ENCODE assay signal across 22 cellular contexts in genomic region chr11:79794057-79794456, GRCh38.
DNase-seq lines count a peak whose midpoint lies in the region; ATAC-seq, FAIRE-seq and TF ChIP-seq lines count a peak whose summit lies in the region.
"Had no signal": no experiment of that assay in that cellular context is flagged by ENCODE, and none has a peak within 500 bp of the region (broad histone marks: within the 10 kb centered on the region; RNA-seq: fewer than 3 reads in every experiment).

No MANE protein-coding gene starts in this region.

- H3K23ac ChIP-seq in neuronal stem cell (ENCODE audit: low read depth, low read length, poor library complexity) = no peak overlapping the region

- dilution Hi-C loops in mammary epithelial cell (cut with HindIII; ENCODE audit: low sequenced_read_pairs) = no loop called here

- H3K36me3 ChIP-seq in RWPE2 (ENCODE audit: low read depth) (no peaks in the 10 kb centered on the region), mammary epithelial cell (ENCODE audit: insufficient read depth, low read length) (no peaks in the 10 kb centered on the region), hepatocyte (replicated peaks; ENCODE audit: insufficient read depth, low read depth) (no peaks in the 10 kb centered on the region), small intestine (ENCODE audit: control insufficient read depth in 2 of 2, insufficient read depth in 2 of 2, low read length in 2 of 2) (no peaks in the 10 kb centered on the region), brain microvascular endothelial cell (replicated peaks) (no peaks in the 10 kb centered on the region), neuronal stem cell (replicated peaks in 1 of 2; ENCODE audit: control insufficient read depth in 2 of 2, insufficient read depth in 2 of 2, low read length in 2 of 2) (no peaks in the 10 kb centered on the region)
- H3K36me3 ChIP-seq: HAP-1, Peyer's patch, SJCRH30 had no signal

- H3K9me3 ChIP-seq in RWPE2 (ENCODE audit: severe bottlenecking) (no peaks in the 10 kb centered on the region), mammary epithelial cell (replicated peaks; ENCODE audit: insufficient read depth, low read length) (no peaks in the 10 kb centered on the region), hepatocyte (ENCODE audit: low read depth) (no peaks in the 10 kb centered on the region), small intestine (ENCODE audit: control insufficient read depth, low read depth) (no peaks in the 10 kb centered on the region), neuronal stem cell (replicated peaks in 1 of 2; ENCODE audit: control insufficient read depth in 2 of 2, insufficient read depth in 1 of 2, low read depth in 1 of 2, low read length in 2 of 2) (no peaks in the 10 kb centered on the region)
- H3K9me3 ChIP-seq: A549, HAP-1, Peyer's patch, SJCRH30 had no signal

- H3K27me3 ChIP-seq in RWPE2 (ENCODE audit: insufficient read depth, poor library complexity, severe bottlenecking) (no peaks in the 10 kb centered on the region), mammary epithelial cell (ENCODE audit: insufficient read depth, low read length) (no peaks in the 10 kb centered on the region), hepatocyte (no peaks in the 10 kb centered on the region), small intestine (ENCODE audit: control insufficient read depth in 2 of 2, insufficient read depth in 2 of 2, low read length in 2 of 2) (no peaks in the 10 kb centered on the region), brain microvascular endothelial cell (replicated peaks) (no peaks in the 10 kb centered on the region), neuronal stem cell (ENCODE audit: control insufficient read depth in 3 of 3, insufficient read depth in 3 of 3, low read depth in 1 of 3, low read length in 3 of 3) (no peaks in the 10 kb centered on the region)
- H3K27me3 ChIP-seq: Peyer's patch, SJCRH30 had no signal

- no peak for DNase-seq in RWPE2 (ENCODE audit: low spot score)
- DNase-seq in mammary epithelial cell = no peak
- peak; percentile 23 for DNase-seq in hepatocyte (ENCODE audit: low spot score)
- DNase-seq in small intestine = peak; percentile 24
- no peak for DNase-seq in brain microvascular endothelial cell
- no peak for DNase-seq in neuronal stem cell (ENCODE audit: low spot score)
- DNase-seq: DMS79, KG1, NCI-H1105, NCI-H2081, NCI-H2171 treated with DMSO at 0.1 percent for 48 hours, NCI-H524 treated with DMSO at 0.1 percent for 48 hours, NCI-H82, SJCRH30 had no signal

- H3K4me3 ChIP-seq in RWPE2 (ENCODE audit: severe bottlenecking) (no peak overlapping the region), mammary epithelial cell (replicated peaks in 1 of 3; ENCODE audit: insufficient read depth in 1 of 3, low read depth in 2 of 3, low read length in 3 of 3) (no peak overlapping the region), hepatocyte (no peak overlapping the region), small intestine (ENCODE audit: low read depth in 1 of 2, low read length in 2 of 2) (no peak overlapping the region), brain microvascular endothelial cell (ENCODE audit: low read depth, low read length) (no peak overlapping the region), neuronal stem cell (ENCODE audit: low read length in 2 of 2) (no peak overlapping the region)
- H3K4me3 ChIP-seq: A549, GM12878, GM23338, HAP-1, Peyer's patch, SJCRH30 had no signal

- no peak overlapping the region for H2BK15ac ChIP-seq in neuronal stem cell (ENCODE audit: low read length)

- H4K8ac ChIP-seq in neuronal stem cell (ENCODE audit: low read depth, low read length) = no peak overlapping the region

- no TSS peak for BruUV-seq in mammary epithelial cell (replicated peaks; lab: Mats Ljungman, UMichigan)

- H3K4me1 ChIP-seq in RWPE2 (ENCODE audit: insufficient read depth, poor library complexity, severe bottlenecking) (no peaks in the 10 kb centered on the region), mammary epithelial cell (ENCODE audit: insufficient read depth, low read length) (peaks cover 11% of the 10 kb centered on the region), hepatocyte (ENCODE audit: insufficient read depth) (no peaks in the 10 kb centered on the region), small intestine (ENCODE audit: control insufficient read depth in 2 of 2, insufficient read depth in 1 of 2, low read depth in 1 of 2, low read length in 1 of 2) (no peaks in the 10 kb centered on the region), neuronal stem cell (ENCODE audit: control insufficient read depth in 2 of 2, insufficient read depth in 1 of 2, low read depth in 1 of 2, low read length in 2 of 2) (no peaks in the 10 kb centered on the region)
- H3K4me1 ChIP-seq: A549, HAP-1, Peyer's patch, SJCRH30 had no signal

- no peak overlapping the region for H2BK120ac ChIP-seq in neuronal stem cell (ENCODE audit: low read depth, low read length)

- peak overlapping the region; percentile 46 for H2AFZ ChIP-seq in mammary epithelial cell (ENCODE audit: low read depth, low read length)
- H2AFZ ChIP-seq in hepatocyte = no peak overlapping the region
- no peak overlapping the region for H2AFZ ChIP-seq in neuronal stem cell (ENCODE audit: low read length)
- H2AFZ ChIP-seq: GM23338 had no signal

- ATAC-seq in RWPE2 (ENCODE audit: low read depth) (no peak; the same call in 2 of the 3 replicates), GM19328 (IDR thresholded peaks at IDR 0.05; ENCODE audit: unreplicated experiment) (no peak)
- ATAC-seq: A549, GM12878, GM23338 had no signal

- intact Hi-C loops in mammary epithelial cell (cut with micrococcal nuclease) = no loop called here

- H2AK5ac ChIP-seq in neuronal stem cell (ENCODE audit: low read depth, low read length) = no peak overlapping the region

- H3K4me2 ChIP-seq in mammary epithelial cell (ENCODE audit: insufficient read depth, low read depth, low read length) (no peak overlapping the region), hepatocyte (no peak overlapping the region), neuronal stem cell (ENCODE audit: insufficient read depth, low read length, poor library complexity, severe bottlenecking) (no peak overlapping the region)
- H3K4me2 ChIP-seq: A549, GM23338 had no signal

- no peak overlapping the region for H3K14ac ChIP-seq in neuronal stem cell (ENCODE audit: low read length)

- no peaks in the 10 kb centered on the region for H3K79me1 ChIP-seq in neuronal stem cell (ENCODE audit: low read depth, low read length)

- TF ChIP-seq CTCF in RWPE2 (IDR thresholded peaks at IDR 0.05; ENCODE audit: poor library complexity, severe bottlenecking) = no peak
- no peak for TF ChIP-seq CTCF in mammary epithelial cell (conservative IDR thresholded peaks at IDR 0.05 in 1 of 2, IDR thresholded peaks at IDR 0.05 in 1 of 2; ENCODE audit: extremely low read depth in 1 of 2, insufficient read depth in 1 of 2, low read depth in 1 of 2, low read length in 2 of 2)
- TF ChIP-seq CTCF in hepatocyte (IDR thresholded peaks at IDR 0.05; ENCODE audit: poor library complexity) = no peak
- TF ChIP-seq CTCF in brain microvascular endothelial cell (IDR thresholded peaks at IDR 0.05; ENCODE audit: low read depth, low read length, missing control alignments) = no peak

- H3K9me2 ChIP-seq in hepatocyte (replicated peaks; ENCODE audit: insufficient read depth) = no peaks in the 10 kb centered on the region

- no peak overlapping the region for H3K4ac ChIP-seq in neuronal stem cell (ENCODE audit: low read length)

- H3K18ac ChIP-seq in neuronal stem cell (ENCODE audit: low read length) = no peak overlapping the region

- H3K27ac ChIP-seq in RWPE2 (ENCODE audit: poor library complexity, severe bottlenecking) (peak overlapping the region; percentile 29), mammary epithelial cell (ENCODE audit: insufficient read depth, low read depth, low read length) (no peak overlapping the region), hepatocyte (peak overlapping the region; percentile 14), small intestine (ENCODE audit: low read depth in 1 of 2, low read length in 1 of 2) (no peak overlapping the region), brain microvascular endothelial cell (no peak overlapping the region), neuronal stem cell (replicated peaks; ENCODE audit: low read length) (no peak overlapping the region)
- H3K27ac ChIP-seq: A549, Peyer's patch, SJCRH30 had no signal

- H4K20me1 ChIP-seq in mammary epithelial cell (ENCODE audit: insufficient read depth, low read length) (no peaks in the 10 kb centered on the region), hepatocyte (ENCODE audit: insufficient read depth, poor library complexity, severe bottlenecking) (no peaks in the 10 kb centered on the region)

- in situ Hi-C loops in mammary epithelial cell (cut with MboI; ENCODE audit: low sequenced_read_pairs in 2 of 2) (no loop called here), brain microvascular endothelial cell (cut with HindIII; ENCODE audit: low pct_ligation_motif_present, low sequenced_read_pairs) (no loop called here)

- 63% methylated on average over 2 of the region's 3 CpGs for WGBS in mammary epithelial cell (ENCODE audit: low coverage, missing lambda C conversion rate)
- WGBS in hepatocyte (ENCODE audit: low lambda C conversion rate, missing lambda C conversion rate) = 53% methylated on average over 3 of the region's 3 CpGs
- WGBS in small intestine, 3 donors = 31 to 51% (median 37%) methylated on average over 3 of the region's 3 CpGs
- no CpG with 5 or more reads among the region's 3 CpGs for WGBS in neuronal stem cell (ENCODE audit: extremely low coverage in 2 of 2, insufficient read length in 2 of 2, insufficient replicate concordance in 1 of 2), 2 donors

- H2BK5ac ChIP-seq in neuronal stem cell (ENCODE audit: low read length) = no peak overlapping the region

- H3K9ac ChIP-seq in mammary epithelial cell (ENCODE audit: insufficient read depth, low read length) = no peak overlapping the region
- no peak overlapping the region for H3K9ac ChIP-seq in neuronal stem cell (ENCODE audit: low read depth, low read length, poor library complexity)

- no peak for FAIRE-seq in small intestine (lab: Jason Lieb, UNC)
- FAIRE-seq: A549, D721Med, GM12878, HTR-8/SVneo had no signal

- H2BK12ac ChIP-seq in neuronal stem cell (ENCODE audit: low read length) = no peak overlapping the region

- no peaks in the 10 kb centered on the region for H3K79me2 ChIP-seq in mammary epithelial cell (ENCODE audit: insufficient read depth, low read length)
- no peaks in the 10 kb centered on the region for H3K79me2 ChIP-seq in hepatocyte

- CTCF ChIA-PET in mammary epithelial cell (lab: Charles Lee; ENCODE audit: low non-redundant PET) = no interaction called here

- no peak overlapping the region for H4K91ac ChIP-seq in neuronal stem cell (ENCODE audit: low read depth, low read length, poor library complexity)

Comparison
In these comparisons a context has a peak if more than half of its experiments do, and no peak if none do; other contexts are left out.
1. DNase-seq: peak in hepatocyte (single experiment) and small intestine (single experiment); none in RWPE2 (single experiment), mammary epithelial cell (single experiment), brain microvascular endothelial cell (single experiment) and neuronal stem cell (single experiment).
2. H3K27ac ChIP-seq: peak in RWPE2 (single experiment) and hepatocyte (single experiment); none in mammary epithelial cell (single experiment), small intestine (0 of 2), brain microvascular endothelial cell (single experiment) and neuronal stem cell (single experiment).